8 cellular contexts compared by ENCODE assay signal in the genomic region with DNA sequence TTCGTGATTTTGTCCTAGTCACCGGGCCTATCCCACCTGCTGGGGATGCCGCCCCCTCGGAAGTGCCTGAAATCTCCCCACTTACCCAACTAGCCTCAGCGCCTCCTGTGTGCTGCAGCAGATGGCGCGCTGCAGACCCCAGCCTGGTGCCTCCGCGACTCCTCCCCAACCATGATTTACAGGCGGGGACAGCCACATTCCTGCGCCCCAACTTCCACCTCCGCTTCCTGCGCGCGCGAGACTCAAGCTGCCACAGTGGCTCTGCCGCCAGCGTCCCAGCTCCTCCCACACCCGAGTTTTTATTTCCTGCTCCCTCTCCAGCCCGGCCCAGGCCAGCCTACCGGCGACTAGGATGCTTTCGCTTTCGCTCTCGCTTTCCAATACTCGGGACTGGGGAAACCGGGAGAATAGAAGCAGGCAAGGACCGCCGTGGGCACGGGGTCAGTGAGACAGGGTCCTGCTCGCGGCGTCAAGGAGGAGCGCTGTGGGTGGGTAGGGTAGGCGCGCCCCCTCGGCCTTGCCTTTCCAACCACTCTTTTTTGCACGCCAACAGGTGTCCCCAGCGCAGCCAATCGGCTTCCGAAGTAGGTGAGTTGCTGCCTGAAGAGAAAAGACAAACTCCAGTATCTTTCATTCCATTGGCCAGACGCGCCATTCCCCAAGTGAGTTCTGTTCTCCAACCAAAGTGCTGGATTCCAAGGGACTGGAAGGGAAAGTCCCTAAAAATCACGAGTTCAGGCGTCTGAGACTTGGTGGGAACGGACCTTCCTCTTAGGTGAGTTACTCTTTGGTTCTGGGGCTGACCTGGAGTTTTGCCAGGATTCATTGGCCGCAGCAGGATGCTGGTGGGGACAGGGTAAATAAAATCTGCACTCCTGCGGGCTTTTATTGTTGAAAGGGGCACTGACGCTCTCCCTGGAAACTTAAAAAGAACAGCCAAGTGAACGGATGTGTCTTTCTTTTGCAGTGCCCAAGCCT. TPM values are rescaled to one million over a fixed set of nuclear protein-coding genes. Genes with fewer than 3 reads are reported as not detected.
DNase-seq lines count a peak whose midpoint lies in the region; ATAC-seq and TF ChIP-seq lines count a peak whose summit lies in the region.

A gene with protein sequence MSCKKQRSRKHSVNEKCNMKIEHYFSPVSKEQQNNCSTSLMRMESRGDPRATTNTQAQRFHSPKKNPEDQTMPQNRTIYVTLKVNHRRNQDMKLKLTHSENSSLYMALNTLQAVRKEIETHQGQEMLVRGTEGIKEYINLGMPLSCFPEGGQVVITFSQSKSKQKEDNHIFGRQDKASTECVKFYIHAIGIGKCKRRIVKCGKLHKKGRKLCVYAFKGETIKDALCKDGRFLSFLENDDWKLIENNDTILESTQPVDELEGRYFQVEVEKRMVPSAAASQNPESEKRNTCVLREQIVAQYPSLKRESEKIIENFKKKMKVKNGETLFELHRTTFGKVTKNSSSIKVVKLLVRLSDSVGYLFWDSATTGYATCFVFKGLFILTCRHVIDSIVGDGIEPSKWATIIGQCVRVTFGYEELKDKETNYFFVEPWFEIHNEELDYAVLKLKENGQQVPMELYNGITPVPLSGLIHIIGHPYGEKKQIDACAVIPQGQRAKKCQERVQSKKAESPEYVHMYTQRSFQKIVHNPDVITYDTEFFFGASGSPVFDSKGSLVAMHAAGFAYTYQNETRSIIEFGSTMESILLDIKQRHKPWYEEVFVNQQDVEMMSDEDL (plus strand): TSS at position 327 of the 978 bp plus-strand sequence. CDS start 6,017 bp downstream, outside the sequence.

- H3K27me3 ChIP-seq in aorta (ENCODE audit: control insufficient read depth in 1 of 2, insufficient read depth in 2 of 2, low read length in 1 of 2), result no peaks in the 10 kb centered on the region

- no peaks in the 10 kb centered on the region for H3K36me3 ChIP-seq in aorta (ENCODE audit: control insufficient read depth in 1 of 2, insufficient read depth in 2 of 2, low read length in 1 of 2)

- H3K4me3 ChIP-seq in GM12875 (ENCODE audit: low read depth, low read length) (peak within 1 kb of the TSS; percentile 77), aorta (ENCODE audit: low read length in 2 of 2) (peak within 1 kb of the TSS; percentile 79 to 86)

- no peaks in the 10 kb centered on the region for H3K9me3 ChIP-seq in aorta (ENCODE audit: control insufficient read depth, low read length)

- intact Hi-C loops in aorta (cut with DNase I), result loop anchor here in 1 of 2 donors (10.0 kb wide), 1 partner anchor 568 kb away; a partner anchor contains a TSS

- H3K4me1 ChIP-seq in aorta (ENCODE audit: control insufficient read depth in 1 of 2, insufficient read depth in 2 of 2, low read length in 2 of 2), result no peaks in the 10 kb centered on the region

- DNase-seq in NCI-H1105 treated with DMSO at 0.1 percent for 48 hours (lab: John Stamatoyannopoulos, UW) (peak; percentile 88), T-helper 9 cell (peak; percentile 84), astrocyte of the hippocampus (ENCODE audit: low read depth, low spot score) (peak; percentile 94), hippocampal formation (lab: John Stamatoyannopoulos, UW) (peak; percentile 57 to 84), renal cortical epithelial cell (ENCODE audit: low read depth) (peak; percentile 93), aorta (peak; percentile 94)

- 0% methylated on average over 50 of the region's 50 CpGs for WGBS in aorta, 2 donors

- ATAC-seq in HG02678 (IDR thresholded peaks at IDR 0.05; ENCODE audit: unreplicated experiment), result peak; percentile 79
- peak; percentile 93 for ATAC-seq in aorta (ENCODE audit: low FRiP score)

- peak within 1 kb of the TSS; percentile 52 to 91 for H3K27ac ChIP-seq in aorta (ENCODE audit: low read depth in 1 of 2, low read length in 2 of 2)

- peak; percentile 54; the same call in 1 of the 2 replicates for TF ChIP-seq CTCF in GM12875 (IDR thresholded peaks at IDR 0.05; ENCODE audit: borderline replicate concordance, insufficient read depth, low read depth, low read length)

RNA-seq across cellular contexts. Expression of the gene that starts here (rescaled TPM):
- 29.7 and 39.4 TPM in 2 replicates for total RNA-seq in renal cortical epithelial cell
- total RNA-seq in aorta, result 10 to 100 TPM; 19.0 to 49.0 TPM
- polyA plus RNA-seq in aorta, result 10 to 100 TPM in 1 of 2 donors, 1 to 10 TPM in 1; 5.8 to 29.6 TPM

Comparison
In these comparisons a context has a peak if more than half of its experiments do, and no peak if none do; other contexts are left out.
1. Peak in every context shown above with its lines: DNase-seq, ATAC-seq, H3K4me3 ChIP-seq and H3K27ac ChIP-seq.